Comparison of ENCODE assay signal across 14 cellular contexts in the genomic region with DNA sequence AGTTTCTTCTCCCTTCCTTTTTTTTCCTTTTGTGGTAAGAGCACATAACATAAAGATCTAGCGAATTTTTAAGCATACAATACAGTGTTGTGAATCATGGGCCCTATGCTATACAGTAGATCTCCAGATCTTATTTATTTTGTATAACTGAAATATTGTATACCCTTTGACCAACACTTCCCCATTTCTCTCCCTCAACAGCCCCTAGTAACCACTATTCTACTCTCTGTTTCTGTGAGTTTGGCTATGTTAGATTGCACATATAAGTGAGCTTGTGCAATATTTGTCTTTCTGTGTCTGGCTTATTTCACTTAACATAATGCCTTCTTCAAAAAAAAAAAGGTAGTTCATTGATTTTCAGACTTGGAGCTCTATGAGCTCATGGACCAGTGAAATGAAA.
DNase-seq lines count a peak whose midpoint lies in the region; ATAC-seq, FAIRE-seq and TF ChIP-seq lines count a peak whose summit lies in the region.
"Had no signal": no experiment of that assay in that cellular context is flagged by ENCODE, and none has a peak within 500 bp of the region (broad histone marks: within the 10 kb centered on the region; RNA-seq: fewer than 3 reads in every experiment).

No MANE protein-coding gene starts in this region.

- H3K36me3 ChIP-seq in HepG2 (replicated peaks in 1 of 2; ENCODE audit: control insufficient read depth in 1 of 2, insufficient read depth in 2 of 2, low read length in 2 of 2) (no peaks in the 10 kb centered on the region), right lobe of liver (no peaks in the 10 kb centered on the region), transverse colon (no peaks in the 10 kb centered on the region)
- H3K36me3 ChIP-seq: BLaER1 treated with 17β-estradiol and CSF1 and Interleukin-3, amounts not matched to agents 10 nM and 100 nM had no signal

- BruUV-seq in HepG2 (replicated peaks; lab: Mats Ljungman, UMichigan): no TSS peak

- H3K4me2 ChIP-seq in HepG2 (ENCODE audit: low read depth, low read length): no peak overlapping the region
- H3K4me2 ChIP-seq: BLaER1 treated with 17β-estradiol and CSF1 and Interleukin-3, amounts not matched to agents 10 nM and 100 nM; GM23338 had no signal

- CTCF ChIA-PET in HepG2 (lab: Yijun Ruan, JAX; ENCODE audit: low intra/inter-chr PET ratio, low total read pairs): no interaction called here

- FAIRE-seq in HepG2 (lab: Jason Lieb, UNC): no peak

- H3K9me3 ChIP-seq in HepG2 (ENCODE audit: low read length) (no peaks in the 10 kb centered on the region), right lobe of liver (no peaks in the 10 kb centered on the region), transverse colon (no peaks in the 10 kb centered on the region)
- H3K9me3 ChIP-seq: BLaER1 treated with 17β-estradiol and CSF1 and Interleukin-3, amounts not matched to agents 10 nM and 100 nM had no signal

- in situ Hi-C loops in HepG2 (cut with HindIII; ENCODE audit: extremely low pct_ligation_motif_present, low pct_unique_long_range_greater_than_20kb) (no loop called here), transverse colon (cut with MboI; ENCODE audit: low pct_ligation_motif_present in 1 of 4, low pct_unique_long_range_greater_than_20kb in 1 of 4, low sequenced_read_pairs in 3 of 4) (no loop called here)

- TF ChIP-seq CTCF in HepG2 (CRISPR knock-in tag; IDR thresholded peaks at IDR 0.05): no peak
- TF ChIP-seq CTCF in right lobe of liver (IDR thresholded peaks at IDR 0.05): no peak
- TF ChIP-seq CTCF in transverse colon (IDR thresholded peaks at IDR 0.05): no peak

- H3K9ac ChIP-seq in HepG2 (ENCODE audit: insufficient read depth, low read depth, low read length): no peak overlapping the region
- H3K9ac ChIP-seq: BLaER1 treated with 17β-estradiol and CSF1 and Interleukin-3, amounts not matched to agents 10 nM and 100 nM had no signal

- POLR2A ChIA-PET in HepG2 (lab: Yijun Ruan, JAX): no interaction called here

- H3K27me3 ChIP-seq in HepG2 (ENCODE audit: control insufficient read depth in 1 of 2, insufficient read depth in 2 of 2, low read length in 2 of 2): no peaks in the 10 kb centered on the region; a peak in 1 of 5 replicates
- H3K27me3 ChIP-seq in right lobe of liver: no peaks in the 10 kb centered on the region
- H3K27me3 ChIP-seq in transverse colon: peaks cover 10% of the 10 kb centered on the region
- H3K27me3 ChIP-seq: BLaER1 treated with 17β-estradiol and CSF1 and Interleukin-3, amounts not matched to agents 10 nM and 100 nM had no signal

- TF ChIP-seq EP300 in HepG2 (IDR thresholded peaks at IDR 0.05; ENCODE audit: low read depth in 2 of 2, low read length in 2 of 2) (no peak), HepG2 (CRISPR knock-in tag; IDR thresholded peaks at IDR 0.05; ENCODE audit: borderline replicate concordance) (no peak), transverse colon (IDR thresholded peaks at IDR 0.05; ENCODE audit: low read depth) (no peak)

- DNase-seq in HepG2 (ENCODE audit: low spot score) (no peak), right lobe of liver (no peak), MV-4-11 (lab: John Stamatoyannopoulos, UW) (peak; percentile 90), SIG-M5 (lab: John Stamatoyannopoulos, UW) (peak; percentile 13), transverse colon (no peak)
- DNase-seq: ACHN; Calu3; CD4-positive, CD25-positive, alpha-beta regulatory T cell; DMS79; H7 had no signal

- TF ChIP-seq POLR2A in HepG2 (IDR thresholded peaks at IDR 0.05; ENCODE audit: insufficient read depth in 1 of 2, low read depth in 2 of 2, low read length in 2 of 2): no peak
- TF ChIP-seq POLR2A in right lobe of liver (IDR thresholded peaks at IDR 0.05): no peak
- no peak for TF ChIP-seq POLR2A in transverse colon (IDR thresholded peaks at IDR 0.05)
- TF ChIP-seq POLR2A in GM18505 (IDR thresholded peaks at IDR 0.05; ENCODE audit: borderline replicate concordance, extremely low read depth, insufficient read depth, insufficient read length): no peak

- intact Hi-C loops in HepG2 (cut with micrococcal nuclease; ENCODE audit: unreplicated experiment): no loop called here
- intact Hi-C loops in right lobe of liver (cut with DNase I): no loop called here
- intact Hi-C loops in transverse colon (cut with DNase I; ENCODE audit: low total_unique reads): no loop called here

- no peak overlapping the region for H2AFZ ChIP-seq in HepG2 (ENCODE audit: low read length)
- H2AFZ ChIP-seq: GM23338 had no signal

- H3K4me3 ChIP-seq in HepG2 (replicated peaks in 1 of 3; ENCODE audit: insufficient read depth in 1 of 3, low read depth in 2 of 3, low read length in 3 of 3): no peak overlapping the region
- H3K4me3 ChIP-seq in right lobe of liver: no peak overlapping the region
- no peak overlapping the region for H3K4me3 ChIP-seq in transverse colon
- H3K4me3 ChIP-seq: BLaER1 treated with 17β-estradiol and CSF1 and Interleukin-3, amounts not matched to agents 10 nM and 100 nM; GM23338 had no signal

- H4K20me1 ChIP-seq in HepG2 (ENCODE audit: insufficient read depth, low read length): no peaks in the 10 kb centered on the region
- H4K20me1 ChIP-seq: BLaER1 treated with 17β-estradiol and CSF1 and Interleukin-3, amounts not matched to agents 10 nM and 100 nM had no signal

- H3K79me2 ChIP-seq in HepG2 (ENCODE audit: insufficient read depth, low read length): no peaks in the 10 kb centered on the region

- TF ChIP-seq RAD21 in HepG2 (CRISPR knock-in tag; IDR thresholded peaks at IDR 0.05): no peak

- H3K4me1 ChIP-seq in HepG2 (ENCODE audit: insufficient read depth, low read length) (no peaks in the 10 kb centered on the region), right lobe of liver (no peaks in the 10 kb centered on the region), transverse colon (no peaks in the 10 kb centered on the region)

- no peak for ATAC-seq in HepG2
- ATAC-seq in right lobe of liver: no peak
- ATAC-seq in GM18505 (IDR thresholded peaks at IDR 0.05; ENCODE audit: unreplicated experiment): no peak
- no peak for ATAC-seq in HG03135 (IDR thresholded peaks at IDR 0.05; ENCODE audit: unreplicated experiment)
- ATAC-seq: GM23338 had no signal

- WGBS in HepG2 (ENCODE audit: low lambda C conversion rate): 0% methylated on average over 1 of the region's 1 CpG
- 31% methylated on average over 1 of the region's 1 CpG for WGBS in right lobe of liver (ENCODE audit: insufficient coverage, low coverage, low lambda C conversion rate, missing lambda C conversion rate)
- WGBS in transverse colon (ENCODE audit: low coverage in 1 of 2), 2 donors: 40 to 41% methylated on average over 1 of the region's 1 CpG

- H3K27ac ChIP-seq in HepG2 (ENCODE audit: extremely low read length, insufficient read depth, low read length) (no peak overlapping the region), right lobe of liver (no peak overlapping the region), transverse colon (no peak overlapping the region)
- H3K27ac ChIP-seq: BLaER1 treated with 17β-estradiol and CSF1 and Interleukin-3, amounts not matched to agents 10 nM and 100 nM had no signal

TF ChIP-seq in HepG2, 621 proteins besides CTCF, POLR2A, EP300 and RAD21:
- TF ChIP-seq CEBPB (IDR thresholded peaks at IDR 0.05; ENCODE audit: borderline replicate concordance, low read depth, low read length) (0 out of 2 replicates have a peak, but pooled peaks have one; percentile 29), ZNF557 (CRISPR knock-in tag; IDR thresholded peaks at IDR 0.05) (no peak)

Comparison
In these comparisons a context has a peak if more than half of its experiments do, and no peak if none do; other contexts are left out.
1. DNase-seq: peak in MV-4-11 (single experiment) and SIG-M5 (single experiment); none in HepG2 (single experiment), right lobe of liver (0 of 3) and transverse colon (single experiment).